9 cellular contexts compared by ENCODE assay signal in genomic region chr11:12581923-12582322, GRCh38.
A peak's percentile ranks its signal among the peaks of the same experiment; 100 is the strongest.
DNase-seq lines count a peak whose midpoint lies in the region; ATAC-seq and TF ChIP-seq lines count a peak whose summit lies in the region.
"Had no signal": no experiment of that assay in that cellular context is flagged by ENCODE, and none has a peak within 500 bp of the region (broad histone marks: within the 10 kb centered on the region; RNA-seq: fewer than 3 reads in every experiment).

No MANE protein-coding gene starts in this region.

- H2BK15ac ChIP-seq in IMR-90 (ENCODE audit: low read depth, low read length) = peak overlapping the region; percentile 22; the same call in 1 of the 3 replicates

- BruUV-seq in Calu3 (replicated peaks; lab: Mats Ljungman, UMichigan) = no TSS peak
- no TSS peak for BruUV-seq in IMR-90 (replicated peaks; lab: Mats Ljungman, UMichigan)

- H4K91ac ChIP-seq in IMR-90 (ENCODE audit: insufficient read depth, low read depth, low read length) = no peak overlapping the region

- H3K27ac ChIP-seq in IMR-90 (ENCODE audit: insufficient read depth, low read length) (no peak overlapping the region), lower lobe of right lung (peak overlapping the region; percentile 38)

- H3K27me3 Mint-ChIP-seq in Calu3 (ENCODE audit: unreplicated experiment) = no peaks in the 10 kb centered on the region

- H3K4me1 ChIP-seq in IMR-90 (ENCODE audit: control insufficient read depth, insufficient read depth, low read length) = peaks cover under 1% of the 10 kb centered on the region; the same call in 1 of the 2 replicates
- H3K4me1 ChIP-seq in lower lobe of right lung = peaks cover 11% of the 10 kb centered on the region

- 0 out of 2 replicates have a peak overlapping the region, but pooled peaks have one; percentile 27 for H3K14ac ChIP-seq in IMR-90 (replicated peaks; ENCODE audit: low read depth, low read length)

- no peak overlapping the region for H3K23ac ChIP-seq in IMR-90 (ENCODE audit: low read depth, low read length)

- no peak overlapping the region for H2BK5ac ChIP-seq in IMR-90 (ENCODE audit: low read depth, low read length, poor library complexity, severe bottlenecking)

- H3K4me2 ChIP-seq in IMR-90 (ENCODE audit: low read depth, low read length) = peak overlapping the region; percentile 9; the same call in 1 of the 2 replicates

- DNase-seq in Calu3 (peak; percentile 12), IMR-90 (peak; percentile 88), amniotic stem cell (lab: John Stamatoyannopoulos, UW) (peak; percentile 59), lower lobe of right lung (peak; percentile 63), Ammon's horn (ENCODE audit: low spot score) (no peak)
- DNase-seq: stimulated activated naive CD4-positive, alpha-beta T cell had no signal

- H3K4me1 Mint-ChIP-seq in Calu3 (ENCODE audit: low read depth, unreplicated experiment) = peaks cover 13% of the 10 kb centered on the region

- H3K9me3 ChIP-seq in IMR-90 (ENCODE audit: control insufficient read depth, insufficient read depth, low read length) (no peaks in the 10 kb centered on the region), lower lobe of right lung (no peaks in the 10 kb centered on the region)

- H2AFZ ChIP-seq in IMR-90 (replicated peaks; ENCODE audit: low read length, poor library complexity) = peak overlapping the region; percentile 76

- no peak for TF ChIP-seq CTCF in Calu3 (IDR thresholded peaks at IDR 0.05; ENCODE audit: unreplicated experiment)
- no peak for TF ChIP-seq CTCF in IMR-90 (conservative IDR thresholded peaks at IDR 0.05; ENCODE audit: low read depth, low read length)
- TF ChIP-seq CTCF in lower lobe of right lung (IDR thresholded peaks at IDR 0.05) = no peak

- H3K4me3 Mint-ChIP-seq in Calu3 (ENCODE audit: low read depth, unreplicated experiment) = no peak overlapping the region

- peak overlapping the region; percentile 10; the same call in 1 of the 2 replicates for H2BK120ac ChIP-seq in IMR-90 (ENCODE audit: low read depth, low read length)

- no peak; the same call in 1 of the 2 replicates for TF ChIP-seq RAD21 in IMR-90 (IDR thresholded peaks at IDR 0.05; ENCODE audit: low read length)

- intact Hi-C loops in Calu3 (cut with micrococcal nuclease; ENCODE audit: unreplicated experiment) (loop anchor here (10.0 kb wide), 1 partner anchor 167 kb away; no protein-coding TSS in a partner anchor), IMR-90 (cut with micrococcal nuclease) (no loop called here), lower lobe of right lung (cut with DNase I) (no loop called here)

- POLR2A ChIA-PET in IMR-90 (lab: Charles Lee; ENCODE audit: unreplicated experiment) = no interaction called here

- H3K79me1 ChIP-seq in IMR-90 (ENCODE audit: low read depth in 1 of 2, low read length in 2 of 2) = no peaks in the 10 kb centered on the region

- no peak overlapping the region for H3K27ac Mint-ChIP-seq in Calu3 (ENCODE audit: unreplicated experiment)

- peak; percentile 94 for ATAC-seq in IMR-90 (ENCODE audit: low read depth)
- peak; percentile 95 to 99 for ATAC-seq in lower lobe of right lung
- ATAC-seq in GM19328 (IDR thresholded peaks at IDR 0.05; ENCODE audit: unreplicated experiment) = no peak
- no peak for ATAC-seq in GM18858 (IDR thresholded peaks at IDR 0.05; ENCODE audit: unreplicated experiment)
- ATAC-seq in GM18907 (IDR thresholded peaks at IDR 0.05; ENCODE audit: unreplicated experiment) = no peak

- H3K9ac ChIP-seq in IMR-90 (ENCODE audit: low read depth, low read length) = no peak overlapping the region

- H4K5ac ChIP-seq in IMR-90 (ENCODE audit: low read depth, low read length) = no peak overlapping the region

- no peaks in the 10 kb centered on the region for H3K9me3 Mint-ChIP-seq in Calu3 (ENCODE audit: low read depth, unreplicated experiment)

- H4K8ac ChIP-seq in IMR-90 (ENCODE audit: low read depth in 2 of 2, low read length in 2 of 2) = no peak overlapping the region

- no peaks in the 10 kb centered on the region for H3K27me3 ChIP-seq in IMR-90 (ENCODE audit: control insufficient read depth, insufficient read depth, low read length)
- no peaks in the 10 kb centered on the region for H3K27me3 ChIP-seq in lower lobe of right lung (ENCODE audit: low read depth)

- H2AK5ac ChIP-seq in IMR-90 (ENCODE audit: low read depth, low read length) = no peak overlapping the region

- H3K9me1 ChIP-seq in IMR-90 (ENCODE audit: insufficient read depth, low read length) = peaks cover 6% of the 10 kb centered on the region; the same call in 1 of the 2 replicates

- H3K56ac ChIP-seq in IMR-90 (ENCODE audit: extremely low read depth, insufficient read depth, low read length) = no peak overlapping the region; the same call in 1 of the 2 replicates

- H2AK9ac ChIP-seq in IMR-90 (replicated peaks; ENCODE audit: low read depth, low read length, poor library complexity) = no peak overlapping the region

- no peaks in the 10 kb centered on the region for H3K36me3 ChIP-seq in IMR-90 (ENCODE audit: control insufficient read depth, insufficient read depth, low read length)
- H3K36me3 ChIP-seq in lower lobe of right lung = no peaks in the 10 kb centered on the region

- H3K36me3 Mint-ChIP-seq in Calu3 (ENCODE audit: insufficient read depth, unreplicated experiment) = no peaks in the 10 kb centered on the region

- CTCF ChIA-PET in Calu3 (lab: Charles Lee) (no interaction called here), IMR-90 (lab: Yijun Ruan, JAX) (interaction anchor here (1.0 kb wide), 1 partner anchor 22 kb away, joined by 3 read pairs; no protein-coding TSS in a partner anchor)

- dilution Hi-C loops in IMR-90 (cut with HindIII; ENCODE audit: low sequenced_read_pairs, unreplicated experiment) = no loop called here

- TF ChIP-seq POLR2A in IMR-90 (IDR thresholded peaks at IDR 0.05; ENCODE audit: low read depth, low read length) = no peak

- in situ Hi-C loops in IMR-90 (cut with MboI; ENCODE audit: low sequenced_read_pairs) = no loop called here

- no peaks in the 10 kb centered on the region for H4K20me1 ChIP-seq in IMR-90 (ENCODE audit: insufficient read depth, low read length)

- peak overlapping the region; percentile 17; the same call in 1 of the 2 replicates for H2BK20ac ChIP-seq in IMR-90 (ENCODE audit: low read depth, low read length)

- H3K4ac ChIP-seq in IMR-90 (ENCODE audit: low read depth, low read length) = peak overlapping the region; percentile 40; the same call in 1 of the 2 replicates

- no CpG with 5 or more reads among the region's 1 CpG for WGBS in IMR-90 (ENCODE audit: extremely low coverage in 2 of 2, insufficient read length in 1 of 2), 2 experiments

- H3K4me3 ChIP-seq in IMR-90 (ENCODE audit: insufficient read depth, low read depth, low read length) = no peak overlapping the region
- H3K4me3 ChIP-seq in lower lobe of right lung = no peak overlapping the region

- no peak overlapping the region for H3K18ac ChIP-seq in IMR-90 (ENCODE audit: low read depth, low read length)

TF ChIP-seq in IMR-90, 13 proteins besides CTCF, POLR2A, EP300 and RAD21:
- TF ChIP-seq MAZ (IDR thresholded peaks at IDR 0.05; ENCODE audit: borderline replicate concordance, low read depth, low read length) = no peak
- TF ChIP-seq SMC3 (IDR thresholded peaks at IDR 0.05; ENCODE audit: low read depth, low read length) = 0 out of 2 replicates have a peak, but pooled peaks have one; percentile 3
- no peak for TF ChIP-seq USF2 (IDR thresholded peaks at IDR 0.05; ENCODE audit: low read depth, low read length)
- TF ChIP-seq FOS (IDR thresholded peaks at IDR 0.05; ENCODE audit: low read depth, low read length) = peak; percentile 71
TF ChIP-seq in IMR-90: peak in this region for 2.

Comparison
In these comparisons a context has a peak if more than half of its experiments do, and no peak if none do; other contexts are left out.
1. ATAC-seq: peak in IMR-90 (single experiment) and lower lobe of right lung (2 of 2); none in GM19328 (single experiment), GM18858 (single experiment) and GM18907 (single experiment).